ENCODE assay signal across 17 cellular contexts in genomic region chr2:235143789-235144188, GRCh38.
"Had no signal": no experiment of that assay in that cellular context is flagged by ENCODE, and none has a peak within 500 bp of the region (broad histone marks: within the 10 kb centered on the region; RNA-seq: fewer than 3 reads in every experiment).

No MANE protein-coding gene starts in this region.

- DNase-seq: KBM-7, NCI-H1092, NCI-H1105 treated with DMSO at 0.1 percent for 48 hours, NCI-H1417 treated with DMSO at 0.1 percent for 48 hours, NCI-H146, NCI-H1694 treated with DMSO at 0.1 percent for 48 hours, NCI-H1930, NCI-H2081, NCI-H2107, NCI-H2227 treated with DMSO at 0.1 percent for 48 hours, NCI-H526 treated with DMSO at 0.1 percent for 48 hours, NCI-H748 treated with DMSO at 0.1 percent for 48 hours, Right ventricle myocardium superior, RPMI8226, SIG-M5 had no signal

- H3K9me3 ChIP-seq: SJSA1 had no signal

- H3K27ac ChIP-seq: SJSA1, SK-N-MC had no signal

- H3K36me3 ChIP-seq: SJSA1 had no signal

- H3K27me3 ChIP-seq: SJSA1 had no signal

- H3K4me3 ChIP-seq: SJSA1, SK-N-MC had no signal
